7 cellular contexts compared by ENCODE assay signal in genomic region chr2:189538402-189538801, GRCh38.
"Had no signal": no experiment of that assay in that cellular context is flagged by ENCODE, and none has a peak within 500 bp of the region (broad histone marks: within the 10 kb centered on the region; RNA-seq: fewer than 3 reads in every experiment).

No MANE protein-coding gene starts in this region.

- H3K4me3 ChIP-seq: GM12878 had no signal

- ATAC-seq: GM12878 had no signal

- FAIRE-seq: G401.6, GM12878, GM12891, GM18507, GM19239 had no signal

- DNase-seq: GDM1, GF-D8 had no signal
